Comparison of ENCODE assay signal across 12 cellular contexts in genomic region chr16:68030108-68030507, GRCh38. TPM values are rescaled to one million over a fixed set of nuclear protein-coding genes. Genes with fewer than 3 reads are reported as not detected.
DNase-seq lines count a peak whose midpoint lies in the region; ATAC-seq, FAIRE-seq and TF ChIP-seq lines count a peak whose summit lies in the region.
"Not testable (repeated sequence)": the region's sequence is repeated elsewhere in the genome, so short reads cannot be mapped to it uniquely, and the experiment has no call there.
"Had no signal": no experiment of that assay in that cellular context is flagged by ENCODE, and none has a peak within 500 bp of the region (broad histone marks: within the 10 kb centered on the region; RNA-seq: fewer than 3 reads in every experiment).

No MANE protein-coding gene starts in this region.

- H3K27ac ChIP-seq in ACC112 (ENCODE audit: low read depth, low read length) = peak overlapping the region; percentile 63
- not testable (repeated sequence) for H3K27ac ChIP-seq in astrocyte (ENCODE audit: low read depth, low read length); kidney (ENCODE audit: low read depth in 2 of 2, low read length in 2 of 2)

- H3K9me3 Mint-ChIP-seq in astrocyte (ENCODE audit: unreplicated experiment) = not testable (repeated sequence)

- peak; percentile 30 for ATAC-seq in sciatic nerve

- H3K4me3 Mint-ChIP-seq in astrocyte (ENCODE audit: unreplicated experiment) = not testable (repeated sequence)

- H3K4me3 ChIP-seq in ACC112 (ENCODE audit: low read depth, low read length); MG63; astrocyte (ENCODE audit: insufficient read depth, low read depth, low read length); fibroblast of villous mesenchyme (ENCODE audit: low read depth, low read length); kidney (ENCODE audit: low read length in 2 of 2): not testable (repeated sequence)

- H3K27me3 ChIP-seq in ACC112 (ENCODE audit: insufficient read depth, low read length); MG63; astrocyte (ENCODE audit: insufficient read depth, low read length): not testable (repeated sequence)

- not testable (repeated sequence) for H3K9me3 ChIP-seq in MG63; astrocyte (ENCODE audit: insufficient read depth, low read depth, low read length); kidney (ENCODE audit: control insufficient read depth in 1 of 2, low read length in 2 of 2)

- H2AFZ ChIP-seq in ACC112 (ENCODE audit: low read length, unreplicated experiment); astrocyte (ENCODE audit: low read depth, low read length): not testable (repeated sequence)

- peaks cover 28% of the 10 kb centered on the region for H3K4me1 ChIP-seq in ACC112 (ENCODE audit: control insufficient read depth, insufficient read depth, low read length, unreplicated experiment)
- not testable (repeated sequence) for H3K4me1 ChIP-seq in astrocyte (ENCODE audit: insufficient read depth, low read length); kidney (ENCODE audit: control insufficient read depth in 1 of 2, insufficient read depth in 1 of 2, low read depth in 1 of 2, low read length in 2 of 2)

- DNase-seq in HCEC 1CT = peak; percentile 66
- DNase-seq in MG63 = peak; percentile 37
- peak; percentile 53 for DNase-seq in astrocyte (ENCODE audit: low read depth)
- DNase-seq in dermis blood vessel endothelial cell = peak; percentile 32
- peak; percentile 86 for DNase-seq in fibroblast of villous mesenchyme (ENCODE audit: low read depth)
- peak; percentile 24 for DNase-seq in kidney
- DNase-seq in sciatic nerve (ENCODE audit: low spot score) = not testable (repeated sequence)

- intact Hi-C loops in kidney (cut with DNase I); sciatic nerve (cut with DNase I): not testable (repeated sequence)

- not testable (repeated sequence) for H3K79me2 ChIP-seq in ACC112 (ENCODE audit: control insufficient read depth, insufficient read depth, low read length, unreplicated experiment); astrocyte (ENCODE audit: insufficient read depth, low read length)

- not testable (repeated sequence) for H3K36me3 ChIP-seq in ACC112 (ENCODE audit: insufficient read depth, low read length); MG63; astrocyte (ENCODE audit: insufficient read depth, low read length); kidney (ENCODE audit: control insufficient read depth in 1 of 2, insufficient read depth in 2 of 2, low read length in 2 of 2)

- H3K36me3 Mint-ChIP-seq in astrocyte (ENCODE audit: low read depth, unreplicated experiment) = not testable (repeated sequence)

- peak overlapping the region; percentile 10 for H3K27ac Mint-ChIP-seq in astrocyte (ENCODE audit: unreplicated experiment)

- not testable (repeated sequence) for H3K9ac ChIP-seq in astrocyte (ENCODE audit: low read length); kidney (ENCODE audit: low read length in 2 of 2)

- H3K4me2 ChIP-seq in astrocyte (ENCODE audit: low read length) = peak overlapping the region; percentile 1

- not testable (repeated sequence) for H3K27me3 Mint-ChIP-seq in astrocyte (ENCODE audit: low read depth, unreplicated experiment)

- H4K20me1 ChIP-seq in astrocyte (ENCODE audit: insufficient read depth, low read length) = not testable (repeated sequence)

- FAIRE-seq in astrocyte (lab: Jason Lieb, UNC); kidney (lab: Jason Lieb, UNC): not testable (repeated sequence)

- TF ChIP-seq CTCF in astrocyte (IDR thresholded peaks at IDR 0.05; ENCODE audit: insufficient read depth, low read depth, low read length); fibroblast of villous mesenchyme (IDR thresholded peaks at IDR 0.05; ENCODE audit: insufficient read depth, low read depth, low read length); kidney (IDR thresholded peaks at IDR 0.05; ENCODE audit: borderline replicate concordance, extremely low read depth, insufficient read depth): not testable (repeated sequence)

- H3K4me1 Mint-ChIP-seq in astrocyte (ENCODE audit: low read depth, unreplicated experiment) = not testable (repeated sequence)

RNA-seq across cellular contexts. Expression of gene DUS2, which starts 7.0 kb away (rescaled TPM):
- 16.9 and 25.0 TPM in 2 replicates for total RNA-seq in MG63 (2014; rRNA removed; shearing (Covaris generic); ENCODE audit: low replicate concordance)
- total RNA-seq in astrocyte (14.0 and 14.9 TPM in 2 replicates), dermis blood vessel endothelial cell (26.4 and 34.9 TPM in 2 replicates), fibroblast of villous mesenchyme (14.5 and 19.4 TPM in 2 replicates), kidney (12.5 TPM), sciatic nerve (14.7 TPM)
- 12.1 TPM for polyA plus RNA-seq in kidney (ENCODE audit: insufficient read depth, low read depth, low replicate concordance)

RNA-seq across cellular contexts. Expression of gene DDX28, which starts 7.1 kb away (rescaled TPM):
- total RNA-seq in MG63 (2014; rRNA removed; shearing (Covaris generic); ENCODE audit: low replicate concordance) = 17.9 and 18.0 TPM in 2 replicates
- 5.5 and 6.2 TPM in 2 replicates for total RNA-seq in astrocyte
- 15.1 and 19.5 TPM in 2 replicates for total RNA-seq in dermis blood vessel endothelial cell
- total RNA-seq in fibroblast of villous mesenchyme = 12.1 and 13.2 TPM in 2 replicates
- total RNA-seq in kidney = 10.6 TPM
- polyA plus RNA-seq in kidney (ENCODE audit: insufficient read depth, low read depth, low replicate concordance) = 13.1 TPM
- 6.3 TPM for total RNA-seq in sciatic nerve

RNA-seq across cellular contexts. Expression of gene DPEP2NB, which starts 14.4 kb away (rescaled TPM):
- not detected in 2 replicates for total RNA-seq in MG63 (2014; rRNA removed; shearing (Covaris generic); ENCODE audit: low replicate concordance)
- not detected in 2 replicates for total RNA-seq in astrocyte
- not detected in 2 replicates for total RNA-seq in dermis blood vessel endothelial cell
- total RNA-seq in fibroblast of villous mesenchyme = under 0.01 TPM in 1 of 2 replicates, not detected in the other
- total RNA-seq in kidney = not detected
- not detected for polyA plus RNA-seq in kidney (ENCODE audit: insufficient read depth, low read depth, low replicate concordance)
- not detected for total RNA-seq in sciatic nerve
- total RNA-seq: Caco-2; CD4-positive, alpha-beta T cell; GM23338 had no signal
- polyA plus RNA-seq: BJ, GM23338 had no signal

RNA-seq across cellular contexts. Expression of gene DPEP2, which starts 30.8 kb away (rescaled TPM):
- total RNA-seq in MG63 (2014; rRNA removed; shearing (Covaris generic); ENCODE audit: low replicate concordance) = not detected in 2 replicates
- total RNA-seq in astrocyte = not detected in 2 replicates
- 2.9 and 3.7 TPM in 2 replicates for total RNA-seq in dermis blood vessel endothelial cell
- total RNA-seq in fibroblast of villous mesenchyme = under 0.01 TPM in 1 of 2 replicates, not detected in the other
- total RNA-seq in kidney = 3.1 TPM
- 0.99 TPM for polyA plus RNA-seq in kidney (ENCODE audit: insufficient read depth, low read depth, low replicate concordance)
- total RNA-seq in sciatic nerve = 4.4 TPM
- total RNA-seq: Caco-2, GM23338 had no signal
- polyA plus RNA-seq: GM23338 had no signal

RNA-seq across cellular contexts. Expression of gene DPEP3, which starts 49.8 kb away (rescaled TPM):
- not detected in 2 replicates for total RNA-seq in MG63 (2014; rRNA removed; shearing (Covaris generic); ENCODE audit: low replicate concordance)
- total RNA-seq in astrocyte (not detected in 2 replicates), dermis blood vessel endothelial cell (not detected in 2 replicates), fibroblast of villous mesenchyme (not detected in 2 replicates), kidney (0.19 TPM), sciatic nerve (not detected)
- not detected for polyA plus RNA-seq in kidney (ENCODE audit: insufficient read depth, low read depth, low replicate concordance)
- total RNA-seq: Caco-2 had no signal
- polyA plus RNA-seq: BJ had no signal
